ENCODE assay signal across 1 cellular context in genomic region chr6:82410151-82410621, GRCh38.
TF ChIP-seq lines count a peak whose summit lies in the region.

No MANE protein-coding gene starts in this region.

TF ChIP-seq in HEK293, 187 proteins besides CTCF, POLR2A, EP300 and RAD21 (continued from another document):
- TF ChIP-seq PRDM10 (tag by site-specific recombination; IDR thresholded peaks at IDR 0.05) (peak; percentile 88), SP7 (tag by site-specific recombination; IDR thresholded peaks at IDR 0.05) (peak; percentile 28; the same call in 1 of the 2 replicates), SETDB1 (IDR thresholded peaks at IDR 0.05; ENCODE audit: insufficient read length, low read length) (no peak), TCF7L2 (IDR thresholded peaks at IDR 0.05; ENCODE audit: borderline replicate concordance, low read depth, low read length) (no peak)
- TF ChIP-seq, protein P1, sequence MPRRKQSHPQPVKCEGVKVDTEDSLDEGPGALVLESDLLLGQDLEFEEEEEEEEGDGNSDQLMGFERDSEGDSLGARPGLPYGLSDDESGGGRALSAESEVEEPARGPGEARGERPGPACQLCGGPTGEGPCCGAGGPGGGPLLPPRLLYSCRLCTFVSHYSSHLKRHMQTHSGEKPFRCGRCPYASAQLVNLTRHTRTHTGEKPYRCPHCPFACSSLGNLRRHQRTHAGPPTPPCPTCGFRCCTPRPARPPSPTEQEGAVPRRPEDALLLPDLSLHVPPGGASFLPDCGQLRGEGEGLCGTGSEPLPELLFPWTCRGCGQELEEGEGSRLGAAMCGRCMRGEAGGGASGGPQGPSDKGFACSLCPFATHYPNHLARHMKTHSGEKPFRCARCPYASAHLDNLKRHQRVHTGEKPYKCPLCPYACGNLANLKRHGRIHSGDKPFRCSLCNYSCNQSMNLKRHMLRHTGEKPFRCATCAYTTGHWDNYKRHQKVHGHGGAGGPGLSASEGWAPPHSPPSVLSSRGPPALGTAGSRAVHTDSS (tag by site-specific recombination; IDR thresholded peaks at IDR 0.05): no peak
